Comparison of ENCODE assay signal across 1 cellular context in genomic region chr4:11729548-11729947, GRCh38.
TF ChIP-seq lines count a peak whose summit lies in the region.

No MANE protein-coding gene starts in this region.

TF ChIP-seq in HCT116, 20 proteins besides CTCF, POLR2A, EP300 and RAD21 (continued from another document):
- TF ChIP-seq MAX (IDR thresholded peaks at IDR 0.05): no peak
